Comparison of ENCODE assay signal across 8 cellular contexts in genomic region chr7:123865517-123866117, GRCh38. TPM values are rescaled to one million over a fixed set of nuclear protein-coding genes. Genes with fewer than 3 reads are reported as not detected.
DNase-seq lines count a peak whose midpoint lies in the region; TF ChIP-seq lines count a peak whose summit lies in the region.

No MANE protein-coding gene starts in this region.

- no peaks in the 10 kb centered on the region for H3K27me3 ChIP-seq in H7 (ENCODE audit: control insufficient read depth, insufficient read depth, low read length)
- H3K27me3 ChIP-seq in SK-N-SH (ENCODE audit: insufficient read depth), result no peaks in the 10 kb centered on the region; the same call in 1 of the 2 replicates

- no peak overlapping the region for H2AFZ ChIP-seq in SK-N-SH (ENCODE audit: low read depth)

- no peak overlapping the region for H3K4me2 ChIP-seq in SK-N-SH

- no peaks in the 10 kb centered on the region for H3F3A ChIP-seq in SK-N-SH (replicated peaks; ENCODE audit: insufficient read depth)

- DNase-seq in activated gamma-delta T cell treated with Interleukin-2 at 50 U/mL for 16 hours (peak; percentile 41), activated gamma-delta T cell (lab: John Stamatoyannopoulos, UW) (no peak), H7 (peak; percentile 15), LHCN-M2 (ENCODE audit: low read depth) (peak; percentile 74), SK-N-SH (peak; percentile 49), kidney glomerular epithelial cell (lab: John Stamatoyannopoulos, UW) (peak; percentile 50)
- DNase-seq in central memory CD4-positive, alpha-beta T cell, result peak; percentile 35
- peak; percentile 15 for DNase-seq in stimulated activated CD8-positive, alpha-beta memory T cell treated with anti-CD3 and anti-CD28 coated beads, Interleukin-12 subunit alpha, Interleukin-12 subunit beta, amount 100 ng/mL, for 1 hour (ENCODE audit: low read depth)

- 3% methylated on average over 3 of the region's 3 CpGs for WGBS in SK-N-SH (ENCODE audit: low lambda C conversion rate)

- H3K36me3 ChIP-seq in H7 (replicated peaks; ENCODE audit: control insufficient read depth, insufficient read depth, low read length) (no peaks in the 10 kb centered on the region), SK-N-SH (replicated peaks in 1 of 2; ENCODE audit: control insufficient read depth in 1 of 2, insufficient read depth in 2 of 2, low read length in 1 of 2) (no peaks in the 10 kb centered on the region)

- no peaks in the 10 kb centered on the region for H4K20me1 ChIP-seq in SK-N-SH (ENCODE audit: insufficient read depth)

- peak; percentile 92 for TF ChIP-seq CTCF in SK-N-SH (IDR thresholded peaks at IDR 0.05)

- H3K27ac ChIP-seq in SK-N-SH (ENCODE audit: low read depth in 2 of 2, low read length in 1 of 2), result no peak overlapping the region

- TF ChIP-seq EP300 in SK-N-SH (IDR thresholded peaks at IDR 0.05; ENCODE audit: borderline replicate concordance in 1 of 2, low read depth in 1 of 2, low read length in 1 of 2), result no peak

- peak; percentile 82 for TF ChIP-seq RAD21 in SK-N-SH (IDR thresholded peaks at IDR 0.05; ENCODE audit: low read length)

- no peaks in the 10 kb centered on the region for H3K79me2 ChIP-seq in SK-N-SH (ENCODE audit: insufficient read depth)

- CTCF ChIA-PET in SK-N-SH (lab: Yijun Ruan, JAX), result interaction anchor here (0.6 to 4.1 kb wide), 60 partner anchors 10 to 903 kb away, joined by 3 to 90 read pairs (median 4); partner anchors contain the start of genes HYAL4, LMOD2 and WASL

- no peaks in the 10 kb centered on the region for H3K9me3 ChIP-seq in SK-N-SH

- no peaks in the 10 kb centered on the region for H3K4me1 ChIP-seq in SK-N-SH (ENCODE audit: control insufficient read depth in 1 of 2, insufficient read depth in 2 of 2, low read depth in 1 of 2, low read length in 1 of 2)

- no peaks in the 10 kb centered on the region for H3K9me2 ChIP-seq in SK-N-SH

- no peak overlapping the region for H3K9ac ChIP-seq in SK-N-SH

- H3K4me3 ChIP-seq in H7 (ENCODE audit: insufficient read depth, low read depth, low read length), result no peak overlapping the region
- no peak overlapping the region for H3K4me3 ChIP-seq in SK-N-SH (ENCODE audit: low read depth in 2 of 2, low read length in 1 of 2)

- POLR2A ChIA-PET in SK-N-SH (lab: Yijun Ruan, JAX), result no interaction called here

TF ChIP-seq in SK-N-SH, 30 proteins besides CTCF, POLR2A, EP300 and RAD21:
- TF ChIP-seq TAF1 (IDR thresholded peaks at IDR 0.05; ENCODE audit: borderline replicate concordance, low read depth, low read length) (no peak), RFX5 (IDR thresholded peaks at IDR 0.05; ENCODE audit: low read length) (0 out of 2 replicates have a peak, but pooled peaks have one; percentile 15), FOSL2 (IDR thresholded peaks at IDR 0.05; ENCODE audit: borderline replicate concordance, low read depth) (no peak), CHD2 (IDR thresholded peaks at IDR 0.05; ENCODE audit: low read length, partially characterized antibody) (no peak), SMC3 (IDR thresholded peaks at IDR 0.05; ENCODE audit: low read depth, low read length) (peak; percentile 92), JUND (IDR thresholded peaks at IDR 0.05) (no peak), GABPA (IDR thresholded peaks at IDR 0.05; ENCODE audit: low read depth) (no peak), NRF1 (IDR thresholded peaks at IDR 0.05; ENCODE audit: low read depth, low read length) (0 out of 2 replicates have a peak, but pooled peaks have one; percentile 11)
- TF ChIP-seq, protein P1, sequence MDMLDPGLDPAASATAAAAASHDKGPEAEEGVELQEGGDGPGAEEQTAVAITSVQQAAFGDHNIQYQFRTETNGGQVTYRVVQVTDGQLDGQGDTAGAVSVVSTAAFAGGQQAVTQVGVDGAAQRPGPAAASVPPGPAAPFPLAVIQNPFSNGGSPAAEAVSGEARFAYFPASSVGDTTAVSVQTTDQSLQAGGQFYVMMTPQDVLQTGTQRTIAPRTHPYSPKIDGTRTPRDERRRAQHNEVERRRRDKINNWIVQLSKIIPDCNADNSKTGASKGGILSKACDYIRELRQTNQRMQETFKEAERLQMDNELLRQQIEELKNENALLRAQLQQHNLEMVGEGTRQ (IDR thresholded peaks at IDR 0.05; ENCODE audit: borderline replicate concordance, low read depth, low read length), result no peak
TF ChIP-seq in SK-N-SH: peak in this region for 3.

RNA-seq across cellular contexts. Expression of gene HYAL4, which starts 20.6 kb away (rescaled TPM):
- total RNA-seq in H7 (2014; rRNA removed; shearing (Covaris generic)), result 0.11 TPM in 1 of 2 replicates, not detected in the other
- not detected in 2 replicates for total RNA-seq in LHCN-M2 (2014; rRNA removed)
- not detected for polyA plus RNA-seq in LHCN-M2 (2012)
- not detected in 2 replicates for polyA plus RNA-seq in SK-N-SH (2012; rRNA removed)
- polyA plus RNA-seq in SK-N-SH (2012; cell fraction: cytosol; rRNA removed), result not detected in 2 replicates
- not detected in 2 replicates for polyA plus RNA-seq in SK-N-SH (2012; cell fraction: nucleus; rRNA removed)

RNA-seq across cellular contexts. Expression of gene SPAM1, which starts 59.4 kb away (rescaled TPM):
- not detected in 2 replicates for total RNA-seq in H7 (2014; rRNA removed; shearing (Covaris generic))
- total RNA-seq in LHCN-M2 (2014; rRNA removed), result not detected in 2 replicates
- polyA plus RNA-seq in LHCN-M2 (2012), result not detected
- polyA plus RNA-seq in SK-N-SH (2012; rRNA removed), result not detected in 2 replicates
- polyA plus RNA-seq in SK-N-SH (2012; cell fraction: cytosol; rRNA removed), result not detected in 2 replicates
- not detected in 2 replicates for polyA plus RNA-seq in SK-N-SH (2012; cell fraction: nucleus; rRNA removed)
